In the genomic region with DNA sequence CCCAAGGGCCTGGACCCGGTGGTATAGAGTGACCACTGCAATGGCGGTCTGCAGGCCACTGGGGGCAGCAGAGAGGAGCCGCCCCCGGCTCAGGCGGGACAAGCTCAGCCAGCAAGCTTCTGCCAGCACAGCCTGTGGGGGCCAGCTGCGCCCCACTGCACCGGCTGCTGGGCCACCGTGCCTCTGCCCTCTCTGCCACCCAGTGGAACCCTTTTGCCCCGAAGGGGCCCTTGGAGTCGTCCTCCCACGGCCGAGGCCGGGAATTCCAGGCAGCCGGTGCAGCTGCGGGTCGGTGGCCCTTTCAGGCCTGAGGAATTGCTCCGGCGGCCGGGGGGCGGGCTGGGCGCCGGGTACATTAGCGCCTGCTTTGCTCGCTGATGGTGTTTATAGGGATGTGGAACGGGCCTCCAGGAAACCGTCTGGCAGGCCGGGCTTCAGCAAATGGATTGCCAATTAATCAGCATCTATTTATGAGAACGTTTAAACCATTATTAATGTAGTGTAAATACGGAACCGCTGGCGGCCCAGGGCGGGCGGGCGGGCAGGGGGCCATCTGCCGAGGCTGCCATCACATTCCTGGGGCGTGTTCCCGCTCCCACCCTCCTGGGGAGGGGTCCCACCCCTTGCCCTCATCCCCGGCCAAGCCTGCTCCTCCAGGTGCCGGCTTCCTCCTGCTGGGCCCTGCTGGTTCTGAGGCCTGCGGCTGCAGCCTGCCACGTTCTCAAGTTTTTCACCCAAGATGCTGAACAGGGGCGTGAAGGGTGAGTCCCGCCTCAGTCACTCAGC, we compare ENCODE assay signal across 8 cellular contexts.
DNase-seq lines count a peak whose midpoint lies in the region; ATAC-seq and TF ChIP-seq lines count a peak whose summit lies in the region.

No MANE protein-coding gene starts in this region.

- peak; percentile 97 for TF ChIP-seq CTCF in 22Rv1 (IDR thresholded peaks at IDR 0.05)
- peak; percentile 78 for TF ChIP-seq CTCF in GM12875 (IDR thresholded peaks at IDR 0.05; ENCODE audit: borderline replicate concordance, insufficient read depth, low read depth, low read length)
- peak; percentile 58 for TF ChIP-seq CTCF in parathyroid adenoma (IDR thresholded peaks at IDR 0.05)

- no peak overlapping the region for H3K9ac ChIP-seq in parathyroid adenoma

- H3K4me1 ChIP-seq in parathyroid adenoma = no peaks in the 10 kb centered on the region

- H3K27me3 ChIP-seq in parathyroid adenoma (ENCODE audit: control insufficient read depth, insufficient read depth, low read length) = no peaks in the 10 kb centered on the region

- H3K4me3 ChIP-seq in GM12875 (ENCODE audit: low read depth, low read length) (no peak overlapping the region), parathyroid adenoma (ENCODE audit: low read depth, low read length) (peak overlapping the region; percentile 39)

- ATAC-seq in GM19467 (IDR thresholded peaks at IDR 0.05; ENCODE audit: unreplicated experiment) (no peak), HG03039 (IDR thresholded peaks at IDR 0.05; ENCODE audit: unreplicated experiment) (no peak)

- no peak overlapping the region for H3K27ac ChIP-seq in 22Rv1
- no peak overlapping the region for H3K27ac ChIP-seq in parathyroid adenoma

- DNase-seq in NCI-H2171 treated with DMSO at 0.1 percent for 48 hours (lab: John Stamatoyannopoulos, UW) = peak; percentile 33
- peak; percentile 27 for DNase-seq in activated naive CD4-positive, alpha-beta T cell treated with Interleukin-2 at 50 U/mL for 16 hours
- peak in 40 of 42 donors; percentile 12 to 83 (median 58) for DNase-seq in head of caudate nucleus

- no peaks in the 10 kb centered on the region for H3K79me2 ChIP-seq in parathyroid adenoma

- no peaks in the 10 kb centered on the region for H3K36me3 ChIP-seq in parathyroid adenoma (ENCODE audit: control insufficient read depth, insufficient read depth, low read length)

- peak overlapping the region; percentile 62 for H2AFZ ChIP-seq in parathyroid adenoma

- intact Hi-C loops in head of caudate nucleus (cut with DNase I) = no loop called here

- no peaks in the 10 kb centered on the region for H3K9me3 ChIP-seq in parathyroid adenoma (ENCODE audit: control insufficient read depth, low read length)

- peak overlapping the region; percentile 79 for H3K4me2 ChIP-seq in parathyroid adenoma (ENCODE audit: low read length)
